In genomic region chr18:64073956-64074355, GRCh38 we compare ENCODE assay signal across 9 cellular contexts.
"Had no signal": no experiment of that assay in that cellular context is flagged by ENCODE, and none has a peak within 500 bp of the region (broad histone marks: within the 10 kb centered on the region; RNA-seq: fewer than 3 reads in every experiment).

No MANE protein-coding gene starts in this region.

- H3K4me3 Mint-ChIP-seq: H9 had no signal

- DNase-seq: GM23248, H9, HCEC 1CT, IMR-90, KG1 had no signal

- FAIRE-seq: H1, H54, HTR-8/SVneo, K562 had no signal

- H3K4me3 ChIP-seq: GM23248, K562 had no signal

- ATAC-seq: K562 had no signal
